Comparison of ENCODE assay signal across 15 cellular contexts in the genomic region with DNA sequence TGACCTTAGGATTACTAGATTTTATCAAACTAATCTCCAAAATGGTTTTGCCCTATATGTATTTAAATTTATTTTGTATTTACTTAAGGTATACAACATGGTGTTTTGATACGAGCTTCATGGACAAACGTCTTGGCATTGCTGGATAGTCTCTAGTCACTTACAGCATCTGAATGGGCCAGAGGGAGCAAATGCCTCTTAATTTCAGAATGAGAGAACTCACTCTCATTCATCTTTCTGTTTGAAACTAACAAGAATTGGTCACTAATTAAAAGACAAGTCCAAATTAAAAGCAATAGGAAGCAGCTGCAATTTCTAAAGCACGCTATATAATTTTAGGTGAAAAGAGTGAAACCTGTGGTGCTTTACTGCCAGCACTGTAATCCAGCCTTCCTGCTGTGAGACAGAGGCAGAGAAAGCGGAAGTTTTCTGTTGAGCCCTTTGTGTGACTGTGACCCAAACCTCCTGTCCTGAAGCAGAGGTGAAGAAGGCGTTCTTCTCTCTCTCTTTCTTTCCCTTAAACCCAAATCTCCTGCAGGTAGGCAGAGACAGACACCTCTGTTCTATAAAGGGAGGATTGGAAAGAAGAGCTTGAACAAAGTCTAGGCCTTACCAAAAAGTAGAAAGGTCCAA.
DNase-seq lines count a peak whose midpoint lies in the region; ATAC-seq, FAIRE-seq and TF ChIP-seq lines count a peak whose summit lies in the region.
"Had no signal": no experiment of that assay in that cellular context is flagged by ENCODE, and none has a peak within 500 bp of the region (broad histone marks: within the 10 kb centered on the region; RNA-seq: fewer than 3 reads in every experiment).

No MANE protein-coding gene starts in this region.

- no peaks in the 10 kb centered on the region for H4K20me1 ChIP-seq in H1 (replicated peaks in 1 of 2; ENCODE audit: control insufficient read depth in 1 of 2, insufficient read depth in 2 of 2, low read length in 2 of 2)

- 0 out of 2 replicates have a peak overlapping the region, but pooled peaks have one; percentile 74 for H2BK20ac ChIP-seq in H1 (ENCODE audit: low read length)

- H3K9me3 ChIP-seq in H1 (ENCODE audit: insufficient read depth in 2 of 2, low read depth in 1 of 2, low read length in 1 of 2) = no peaks in the 10 kb centered on the region
- H3K9me3 ChIP-seq: heart right ventricle, lower lobe of right lung had no signal

- H3K9ac ChIP-seq in H1 (replicated peaks in 1 of 4; ENCODE audit: extremely low read depth in 1 of 4, low read depth in 3 of 4, low read length in 3 of 4) = no peak overlapping the region

- H3K79me1 ChIP-seq in H1 (ENCODE audit: low read depth, low read length) = no peaks in the 10 kb centered on the region

- H3K27ac ChIP-seq in H1 (ENCODE audit: low read depth, low read length) = peak overlapping the region; percentile 23; the same call in 1 of the 2 replicates
- H3K27ac ChIP-seq: epithelial cell of prostate, heart right ventricle, lower lobe of right lung had no signal

- FAIRE-seq in H1 (lab: Jason Lieb, UNC) = peak; percentile 45
- FAIRE-seq: GM12891 had no signal

- H3K14ac ChIP-seq in H1 (ENCODE audit: insufficient read length) = no peak overlapping the region

- H3K4ac ChIP-seq in H1 (replicated peaks; ENCODE audit: insufficient read length, low read depth, low read length) = no peak overlapping the region

- peak overlapping the region; percentile 62; the same call in 1 of the 2 replicates for H2BK5ac ChIP-seq in H1 (ENCODE audit: low read depth, low read length)

- no peak for TF ChIP-seq POLR2A in H1 (IDR thresholded peaks at IDR 0.05; ENCODE audit: control extremely low read depth in 1 of 2, low read depth in 2 of 2, low read length in 2 of 2)

- no peak; a peak in 1 of 4 replicates for TF ChIP-seq RAD21 in H1 (IDR thresholded peaks at IDR 0.05 in 1 of 2, conservative IDR thresholded peaks at IDR 0.05 in 1 of 2; ENCODE audit: low read depth in 2 of 2, low read length in 2 of 2)

- no peak for TF ChIP-seq CTCF in H1 (IDR thresholded peaks at IDR 0.05; ENCODE audit: control extremely low read depth in 1 of 3, insufficient read depth in 1 of 3, low read depth in 1 of 3, low read length in 3 of 3)

- DNase-seq in H1 (ENCODE audit: low read depth in 1 of 2, low spot score in 2 of 2) (no peak), ecto neural progenitor cell (ENCODE audit: low spot score) (no peak), NCI-H1930 (lab: John Stamatoyannopoulos, UW) (no peak), T-helper 9 cell (no peak), NCI-H187 treated with DMSO at 0.1 percent for 48 hours (lab: John Stamatoyannopoulos, UW) (no peak)
- DNase-seq: activated CD8-positive, alpha-beta memory T cell treated with anti-CD3 and anti-CD28 coated beads for 24 hours; activated naive CD4-positive, alpha-beta T cell treated with anti-CD3 and anti-CD28 coated beads, Interleukin-2, amount 10 ng/mL, durations not matched to agents 7 days and 5 days; AML-193; heart right ventricle; lower lobe of right lung had no signal

- H4K8ac ChIP-seq in H1 (ENCODE audit: extremely low read depth, insufficient read depth, low read length) = no peak overlapping the region

- ATAC-seq in GM18873 (IDR thresholded peaks at IDR 0.05; ENCODE audit: low FRiP score, unreplicated experiment) = peak; percentile 66
- peak; percentile 67 for ATAC-seq in GM21786 (IDR thresholded peaks at IDR 0.05; ENCODE audit: unreplicated experiment)
- peak; percentile 85 for ATAC-seq in HG03520 (IDR thresholded peaks at IDR 0.05; ENCODE audit: unreplicated experiment)
- ATAC-seq: heart right ventricle, lower lobe of right lung had no signal

- no peak for TF ChIP-seq EP300 in H1 (IDR thresholded peaks at IDR 0.05; ENCODE audit: borderline replicate concordance in 1 of 2, low read depth in 2 of 2, low read length in 2 of 2)

- no peaks in the 10 kb centered on the region for H3K27me3 ChIP-seq in H1 (replicated peaks in 1 of 4; ENCODE audit: control insufficient read depth in 3 of 4, extremely low read depth in 1 of 4, insufficient read depth in 3 of 4, low read length in 3 of 4)
- H3K27me3 ChIP-seq: heart right ventricle had no signal

- peaks cover 0 to 9% (median 5%) of the 10 kb centered on the region in 4 experiments; a peak in 3 of 7 replicates for H3K4me1 ChIP-seq in H1 (replicated peaks in 1 of 4; ENCODE audit: control insufficient read depth in 3 of 4, insufficient read depth in 4 of 4, low read length in 3 of 4)
- H3K4me1 ChIP-seq: heart right ventricle, lower lobe of right lung had no signal

- H3K79me2 ChIP-seq in H1 (ENCODE audit: control insufficient read depth in 1 of 2, insufficient read depth in 2 of 2, low read length in 2 of 2) = no peaks in the 10 kb centered on the region

- peak overlapping the region; percentile 42; the same call in 1 of the 2 replicates for H3K18ac ChIP-seq in H1 (ENCODE audit: extremely low read depth, low read length)

- no peak overlapping the region for H3K56ac ChIP-seq in H1 (replicated peaks; ENCODE audit: insufficient read length, low read depth, low read length)

- no peak overlapping the region for H2BK120ac ChIP-seq in H1 (replicated peaks; ENCODE audit: low read depth, low read length)

- H2AFZ ChIP-seq in H1 (ENCODE audit: low read length) = peak overlapping the region; percentile 89

- no peak overlapping the region for H3K23ac ChIP-seq in H1 (ENCODE audit: insufficient read length)

- H3K36me3 ChIP-seq in H1 (ENCODE audit: control insufficient read depth in 2 of 4, insufficient read depth in 4 of 4, low read length in 3 of 4) = no peaks in the 10 kb centered on the region
- H3K36me3 ChIP-seq: heart right ventricle, lower lobe of right lung had no signal

- peak overlapping the region; percentile 29 to 42 for H3K4me2 ChIP-seq in H1 (ENCODE audit: insufficient read depth in 1 of 2, low read depth in 2 of 2, low read length in 2 of 2)

- H2AK5ac ChIP-seq in H1 (ENCODE audit: low read depth, low read length) = no peak overlapping the region

- peak overlapping the region in 1 of 4 experiments; percentile 23; a peak in 1 of 8 replicates for H3K4me3 ChIP-seq in H1 (ENCODE audit: extremely low read depth in 1 of 4, insufficient read depth in 2 of 4, low read depth in 3 of 4, low read length in 4 of 4)
- H3K4me3 ChIP-seq: heart right ventricle, lower lobe of right lung had no signal

- peak overlapping the region; percentile 45 for H2BK12ac ChIP-seq in H1 (ENCODE audit: low read depth, low read length)

- H4K91ac ChIP-seq in H1 (replicated peaks; ENCODE audit: insufficient read length, low read length) = no peak overlapping the region

- H3K23me2 ChIP-seq in H1 (ENCODE audit: low read depth, low read length) = no peaks in the 10 kb centered on the region

- 37% methylated on average over 5 of the region's 5 CpGs; no CpG with 5 or more reads in 1 of the 2 experiments for WGBS in H1 (ENCODE audit: extremely low coverage in 1 of 2, insufficient coverage in 1 of 2, insufficient read length in 1 of 2, insufficient replicate concordance in 2 of 2, low coverage in 1 of 2, low lambda C conversion rate in 2 of 2, missing lambda C conversion rate in 1 of 2), 2 experiments

- no peak overlapping the region for H4K5ac ChIP-seq in H1 (ENCODE audit: insufficient read length, low read depth, low read length)

- no peak overlapping the region for H2BK15ac ChIP-seq in H1 (ENCODE audit: low read length)

- CTCF ChIA-PET in H1 (lab: Charles Lee; ENCODE audit: partially characterized antibody) = interaction anchor here (0.6 to 2.1 kb wide), 5 partner anchors 31 to 444 kb away, joined by 3 to 7 read pairs (median 5); no protein-coding TSS in a partner anchor

- POLR2A ChIA-PET in H1 (lab: Charles Lee; ENCODE audit: partially characterized antibody) = no interaction called here

TF ChIP-seq in H1, 55 proteins besides CTCF, POLR2A, EP300 and RAD21 (continues in another document):
- TF ChIP-seq RFX5 (IDR thresholded peaks at IDR 0.05; ENCODE audit: borderline replicate concordance, low read depth, low read length) = no peak
